33 cellular contexts compared by ENCODE assay signal in genomic region chr18:22868831-22869230, GRCh38.
"Had no signal": no experiment of that assay in that cellular context is flagged by ENCODE, and none has a peak within 500 bp of the region (broad histone marks: within the 10 kb centered on the region; RNA-seq: fewer than 3 reads in every experiment).

No MANE protein-coding gene starts in this region.

- H3K27ac ChIP-seq: adrenal gland, body of pancreas, cardiac muscle cell, colonic mucosa, esophagus squamous epithelium, gastrocnemius medialis, heart right ventricle, WERI-Rb-1 had no signal

- H3K4me1 ChIP-seq: colonic mucosa, gastrocnemius medialis had no signal

- DNase-seq: activated B cell treated with CpG ODN at 0.5 μM for 24 hours; activated CD4-positive, alpha-beta T cell treated with anti-CD3 and anti-CD28 coated beads for 48 hours; activated CD4-positive, alpha-beta T cell treated with anti-CD3 and anti-CD28 coated beads, Interleukin-2, amount 50 U/mL, for 1 hour; activated CD4-positive, alpha-beta T cell treated with anti-CD3 and anti-CD28 coated beads, Interleukin-2, amount 50 U/mL, for 48 hours; activated CD8-positive, alpha-beta memory T cell treated with anti-CD3 and anti-CD28 coated beads for 24 hours; activated CD8-positive, alpha-beta T cell treated with anti-CD3 and anti-CD28 coated beads for 36 hours; activated effector memory CD4-positive, alpha-beta T cell treated with anti-CD3 and anti-CD28 coated beads, Interleukin-2, amount 50 U/mL, for 16 hours; activated naive CD4-positive, alpha-beta T cell treated with anti-CD3 and anti-CD28 coated beads for 36 hours; activated naive CD8-positive, alpha-beta T cell treated with anti-CD3 and anti-CD28 coated beads for 36 hours; activated naive CD8-positive, alpha-beta T cell treated with anti-CD3 and anti-CD28 coated beads, Interleukin-2, amount 50 U/mL, for 24 hours; activated T-cell treated with anti-CD3 and anti-CD28 coated beads, Interleukin-2, amount 50 U/mL, for 4 hours; adrenal gland; amygdala; aorta; body of pancreas; central memory CD4-positive, alpha-beta T cell; cerebellar nuclear complex; colonic mucosa; effector CD8-positive, alpha-beta T cell; erythroblast; esophagus squamous epithelium; gastrocnemius medialis; heart right ventricle; T-helper 1 cell; T-helper 17 cell; T1000; WERI-Rb-1 had no signal

- H3K4me3 ChIP-seq: adrenal gland, body of pancreas, cardiac muscle cell, colonic mucosa, esophagus squamous epithelium, gastrocnemius medialis, heart right ventricle had no signal

- H3K27ac Mint-ChIP-seq: activated B cell treated with CpG ODN at 0.5 μM for 24 hours; activated CD8-positive, alpha-beta T cell treated with anti-CD3 and anti-CD28 coated beads for 36 hours; activated naive CD4-positive, alpha-beta T cell treated with anti-CD3 and anti-CD28 coated beads for 36 hours; activated naive CD4-positive, alpha-beta T cell treated with anti-CD3 and anti-CD28 coated beads, Interleukin-2, amount 50 U/mL, for 24 hours; activated naive CD8-positive, alpha-beta T cell treated with anti-CD3 and anti-CD28 coated beads for 36 hours; activated naive CD8-positive, alpha-beta T cell treated with anti-CD3 and anti-CD28 coated beads, Interleukin-2, amount 50 U/mL, for 24 hours; activated T-helper 17 cell treated with anti-CD3 and anti-CD28 coated beads, Interleukin-2, amount 50 U/mL, for 72 hours; T-helper 17 cell; T-helper 2 cell treated with Interferon-gamma antibody and Interleukin-4, amounts not matched to agents 5 μg/mL and 100 μg/mL, for 36 hours had no signal

- H3K9me3 Mint-ChIP-seq: activated CD8-positive, alpha-beta T cell treated with anti-CD3 and anti-CD28 coated beads for 36 hours; activated naive CD4-positive, alpha-beta T cell treated with anti-CD3 and anti-CD28 coated beads for 36 hours; activated naive CD4-positive, alpha-beta T cell treated with anti-CD3 and anti-CD28 coated beads, Interleukin-2, amount 50 U/mL, for 24 hours; activated naive CD8-positive, alpha-beta T cell treated with anti-CD3 and anti-CD28 coated beads, Interleukin-2, amount 50 U/mL, for 24 hours; activated T-cell treated with anti-CD3 and anti-CD28 coated beads, Interleukin-2, amount 50 U/mL, for 4 hours; activated T-helper 17 cell treated with anti-CD3 and anti-CD28 coated beads, Interleukin-2, amount 50 U/mL, for 72 hours; T-helper 2 cell treated with Interferon-gamma antibody and Interleukin-4, amounts not matched to agents 5 μg/mL and 100 μg/mL, for 36 hours had no signal

- H3K36me3 ChIP-seq: adrenal gland, cardiac muscle cell, colonic mucosa, esophagus squamous epithelium, gastrocnemius medialis, heart right ventricle, WERI-Rb-1 had no signal

- H3K4me3 Mint-ChIP-seq: activated B cell treated with CpG ODN at 0.5 μM for 24 hours; activated CD8-positive, alpha-beta T cell treated with anti-CD3 and anti-CD28 coated beads for 36 hours; activated naive CD4-positive, alpha-beta T cell treated with anti-CD3 and anti-CD28 coated beads for 36 hours; activated naive CD4-positive, alpha-beta T cell treated with anti-CD3 and anti-CD28 coated beads, Interleukin-2, amount 50 U/mL, for 24 hours; activated naive CD8-positive, alpha-beta T cell treated with anti-CD3 and anti-CD28 coated beads for 36 hours; activated naive CD8-positive, alpha-beta T cell treated with anti-CD3 and anti-CD28 coated beads, Interleukin-2, amount 50 U/mL, for 24 hours; activated T-cell treated with anti-CD3 and anti-CD28 coated beads, Interleukin-2, amount 50 U/mL, for 4 hours; activated T-helper 17 cell treated with anti-CD3 and anti-CD28 coated beads, Interleukin-2, amount 50 U/mL, for 72 hours; T-helper 17 cell; T-helper 2 cell treated with Interferon-gamma antibody and Interleukin-4, amounts not matched to agents 5 μg/mL and 100 μg/mL, for 36 hours had no signal

- H3K36me3 Mint-ChIP-seq: activated naive CD4-positive, alpha-beta T cell treated with anti-CD3 and anti-CD28 coated beads, Interleukin-2, amount 50 U/mL, for 24 hours; activated naive CD8-positive, alpha-beta T cell treated with anti-CD3 and anti-CD28 coated beads for 36 hours had no signal

- H3K9me3 ChIP-seq: adrenal gland, body of pancreas, colonic mucosa, esophagus squamous epithelium, gastrocnemius medialis, heart right ventricle had no signal

- FAIRE-seq: endometrium, endothelial cell of umbilical vein had no signal

- H3K27me3 ChIP-seq: adrenal gland, body of pancreas, cardiac muscle cell, colonic mucosa, esophagus squamous epithelium, gastrocnemius medialis had no signal
